In the genomic region with DNA sequence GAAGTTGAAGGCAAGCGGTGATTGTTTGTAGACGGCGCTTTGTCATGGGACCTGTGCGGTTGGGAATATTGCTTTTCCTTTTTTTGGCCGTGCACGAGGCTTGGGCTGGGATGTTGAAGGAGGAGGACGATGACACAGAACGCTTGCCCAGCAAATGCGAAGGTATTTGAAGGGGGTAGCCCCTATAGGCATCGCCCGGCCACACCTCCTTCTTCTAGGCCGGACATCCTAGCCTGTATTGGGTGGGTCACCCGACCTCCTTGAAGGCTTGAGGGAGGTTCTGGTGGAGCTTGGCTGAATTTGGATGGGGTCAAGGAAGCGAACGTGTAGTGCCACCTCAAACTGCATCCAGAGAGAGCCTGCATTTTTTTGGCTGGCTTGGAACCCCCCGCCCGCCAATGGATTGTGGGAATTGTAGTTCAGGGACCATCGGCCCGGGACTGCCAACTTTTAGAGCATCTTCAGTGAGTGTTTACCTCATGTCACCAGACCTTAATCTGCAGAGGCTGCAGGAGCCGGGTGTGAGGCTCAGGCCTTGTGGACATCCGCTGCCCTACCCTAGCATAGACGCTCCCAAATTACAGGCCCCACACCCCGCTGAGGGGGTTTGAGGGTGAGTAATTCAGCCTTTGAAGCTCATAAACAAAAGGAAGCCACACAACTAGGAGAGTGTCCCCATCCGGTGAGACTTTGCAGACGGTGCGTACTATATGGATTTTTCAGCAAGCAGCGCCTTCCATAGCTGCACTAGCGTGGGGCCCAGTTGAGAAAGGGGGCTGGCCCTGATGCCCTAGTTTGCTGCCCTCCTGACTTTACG, we compare ENCODE assay signal across 8 cellular contexts. TPM values are rescaled to one million over a fixed set of nuclear protein-coding genes. Genes with fewer than 3 reads are reported as not detected.
DNase-seq lines count a peak whose midpoint lies in the region; ATAC-seq and TF ChIP-seq lines count a peak whose summit lies in the region.

No MANE protein-coding gene starts in this region.

- H3K27me3 ChIP-seq in BLaER1, result no peaks in the 10 kb centered on the region
- no peaks in the 10 kb centered on the region for H3K27me3 ChIP-seq in PC-3 (ENCODE audit: low read length)
- no peaks in the 10 kb centered on the region for H3K27me3 ChIP-seq in thymus (ENCODE audit: control insufficient read depth, insufficient read depth)

- H3K4me2 ChIP-seq in BLaER1, result peak overlapping the region; percentile 95
- H3K4me2 ChIP-seq in PC-3 (ENCODE audit: low read length), result peak overlapping the region; percentile 97

- ATAC-seq in GM18907 (IDR thresholded peaks at IDR 0.05; ENCODE audit: unreplicated experiment) (peak; percentile 61), HG03159 (IDR thresholded peaks at IDR 0.05; ENCODE audit: unreplicated experiment) (peak; percentile 45), PC-3 (peak; percentile 67)

- no peaks in the 10 kb centered on the region for H3F3A ChIP-seq in PC-3 (ENCODE audit: low read length, unreplicated experiment)

- no peaks in the 10 kb centered on the region for H3K27me3 Mint-ChIP-seq in activated naive CD4-positive, alpha-beta T cell treated with anti-CD3 and anti-CD28 coated beads for 36 hours (ENCODE audit: low read depth)

- H3K4me3 Mint-ChIP-seq in activated naive CD4-positive, alpha-beta T cell treated with anti-CD3 and anti-CD28 coated beads for 36 hours, result peak overlapping the region; percentile 93

- CTCF ChIA-PET in PC-3 (lab: Charles Lee), result no interaction called here
- CTCF ChIA-PET in activated naive CD4-positive, alpha-beta T cell treated with anti-CD3 and anti-CD28 coated beads for 36 hours (lab: Charles Lee), result interaction anchor here (1.4 to 2.5 kb wide), 2 partner anchors 11 to 13 kb away, joined by 3 to 7 read pairs; no protein-coding TSS in a partner anchor

- H3K36me3 ChIP-seq in BLaER1, result peaks cover 37% of the 10 kb centered on the region
- H3K36me3 ChIP-seq in PC-3 (ENCODE audit: low read depth, low read length), result no peaks in the 10 kb centered on the region
- peaks cover 9% of the 10 kb centered on the region for H3K36me3 ChIP-seq in thymus (ENCODE audit: control insufficient read depth, insufficient read depth)

- peak overlapping the region; percentile 91 for H3K9ac ChIP-seq in BLaER1
- H3K9ac ChIP-seq in PC-3 (ENCODE audit: low read length), result peak overlapping the region; percentile 87

- WGBS in thymus, result 11% methylated on average over 29 of the region's 29 CpGs

- DNase-seq in PC-3 (peak; percentile 57), globus pallidus (ENCODE audit: low spot score) (peak; percentile 82), nucleus accumbens (lab: John Stamatoyannopoulos, UW) (peak in 53 of 56 donors; percentile 21 to 91 (median 77))
- peak; percentile 80 for DNase-seq in activated naive CD4-positive, alpha-beta T cell treated with anti-CD3 and anti-CD28 coated beads for 36 hours

- POLR2A ChIA-PET in PC-3 (lab: Charles Lee; ENCODE audit: unreplicated experiment), result no interaction called here

- H3K9me3 Mint-ChIP-seq in activated naive CD4-positive, alpha-beta T cell treated with anti-CD3 and anti-CD28 coated beads for 36 hours, result no peaks in the 10 kb centered on the region

- peak overlapping the region; percentile 96 for H2AFZ ChIP-seq in PC-3 (ENCODE audit: low read length)

- H3K27ac ChIP-seq in BLaER1 (peak overlapping the region; percentile 96), PC-3 (ENCODE audit: low read length) (peak overlapping the region; percentile 49), thymus (ENCODE audit: low read depth) (peak overlapping the region; percentile 89)

- intact Hi-C loops in PC-3 (cut with micrococcal nuclease), result loop anchor here (2.0 kb wide), 1 partner anchor 19 kb away; a partner anchor contains a TSS
- intact Hi-C loops in activated naive CD4-positive, alpha-beta T cell treated with anti-CD3 and anti-CD28 coated beads for 36 hours (cut with micrococcal nuclease), result loop anchor here (1.0 kb wide), 5 partner anchors 7 to 309 kb away; a partner anchor contains a TSS

- H3K4me1 Mint-ChIP-seq in activated naive CD4-positive, alpha-beta T cell treated with anti-CD3 and anti-CD28 coated beads for 36 hours (ENCODE audit: low read depth), result peaks cover 24% of the 10 kb centered on the region

- H3K9me2 ChIP-seq in PC-3 (replicated peaks; ENCODE audit: low read length), result no peaks in the 10 kb centered on the region

- TF ChIP-seq CTCF in PC-3 (conservative IDR thresholded peaks at IDR 0.05; ENCODE audit: low read depth, low read length), result no peak

- peaks cover 34% of the 10 kb centered on the region for H3K4me1 ChIP-seq in BLaER1
- H3K4me1 ChIP-seq in PC-3 (ENCODE audit: insufficient read depth, low read length), result peaks cover 13% of the 10 kb centered on the region; the same call in 1 of the 2 replicates
- H3K4me1 ChIP-seq in thymus (ENCODE audit: control insufficient read depth, insufficient read depth, low read length), result peaks cover 8% of the 10 kb centered on the region

- BruUV-seq in PC-3 (replicated peaks; lab: Mats Ljungman, UMichigan), result TSS peak; percentile 82

- peak overlapping the region; percentile 81 for H3K4me3 ChIP-seq in BLaER1
- H3K4me3 ChIP-seq in PC-3 (ENCODE audit: low read length), result peak overlapping the region; percentile 98
- H3K4me3 ChIP-seq in thymus (ENCODE audit: low read length), result peak overlapping the region; percentile 75

- H3K9me3 ChIP-seq in BLaER1 (no peaks in the 10 kb centered on the region), PC-3 (ENCODE audit: low read length) (no peaks in the 10 kb centered on the region), thymus (ENCODE audit: control insufficient read depth) (no peaks in the 10 kb centered on the region)

- H3K79me2 ChIP-seq in PC-3 (ENCODE audit: low read length), result peaks cover 16% of the 10 kb centered on the region

- H4K20me1 ChIP-seq in BLaER1 (no peaks in the 10 kb centered on the region), PC-3 (ENCODE audit: low read length) (no peaks in the 10 kb centered on the region)

- H3K36me3 Mint-ChIP-seq in activated naive CD4-positive, alpha-beta T cell treated with anti-CD3 and anti-CD28 coated beads for 36 hours (ENCODE audit: low read depth), result peaks cover 11% of the 10 kb centered on the region

- H3K27ac Mint-ChIP-seq in activated naive CD4-positive, alpha-beta T cell treated with anti-CD3 and anti-CD28 coated beads for 36 hours, result peak overlapping the region; percentile 95

RNA-seq across cellular contexts. Expression of a gene that starts 0.5 kb away (rescaled TPM):
- 7.5 and 11.6 TPM in 2 replicates for total RNA-seq in PC-3 (2014; rRNA removed)
- 1 to 10 TPM; 7.2 to 8.7 TPM for total RNA-seq in activated naive CD4-positive, alpha-beta T cell treated with anti-CD3 and anti-CD28 coated beads for 36 hours
- 19.0 TPM for polyA plus RNA-seq in thymus

RNA-seq across cellular contexts. Expression of a gene that starts 0.8 kb away (rescaled TPM):
- total RNA-seq in PC-3 (2014; rRNA removed), result 51.4 and 58.6 TPM in 2 replicates
- 10 to 100 TPM; 48.9 to 53.5 TPM for total RNA-seq in activated naive CD4-positive, alpha-beta T cell treated with anti-CD3 and anti-CD28 coated beads for 36 hours
- 25.7 TPM for polyA plus RNA-seq in thymus

RNA-seq across cellular contexts. Expression of a gene that starts 6.9 kb away (rescaled TPM):
- total RNA-seq in PC-3 (2014; rRNA removed), result 2.7 and 4.3 TPM in 2 replicates
- 1 to 10 TPM; 2.3 to 2.9 TPM for total RNA-seq in activated naive CD4-positive, alpha-beta T cell treated with anti-CD3 and anti-CD28 coated beads for 36 hours
- polyA plus RNA-seq in thymus, result 2.0 TPM

RNA-seq across cellular contexts. Expression of a gene that starts 18.5 kb away (rescaled TPM):
- 17.9 and 23.9 TPM in 2 replicates for total RNA-seq in PC-3 (2014; rRNA removed)
- 10 to 100 TPM; 12.6 to 12.7 TPM for total RNA-seq in activated naive CD4-positive, alpha-beta T cell treated with anti-CD3 and anti-CD28 coated beads for 36 hours
- polyA plus RNA-seq in thymus, result 14.2 TPM

RNA-seq across cellular contexts. Expression of a gene that starts 18.7 kb away (rescaled TPM):
- 208 and 226 TPM in 2 replicates for total RNA-seq in PC-3 (2014; rRNA removed)
- total RNA-seq in activated naive CD4-positive, alpha-beta T cell treated with anti-CD3 and anti-CD28 coated beads for 36 hours, result 100 to 1,000 TPM; 390 to 395 TPM
- 111 TPM for polyA plus RNA-seq in thymus

Comparison
In these comparisons a context has a peak if more than half of its experiments do, and no peak if none do; other contexts are left out.
1. Peak in every context shown above with its lines: DNase-seq, ATAC-seq, H3K4me3 ChIP-seq and H3K27ac ChIP-seq.